Comparison of ENCODE assay signal across 8 cellular contexts in the genomic region with DNA sequence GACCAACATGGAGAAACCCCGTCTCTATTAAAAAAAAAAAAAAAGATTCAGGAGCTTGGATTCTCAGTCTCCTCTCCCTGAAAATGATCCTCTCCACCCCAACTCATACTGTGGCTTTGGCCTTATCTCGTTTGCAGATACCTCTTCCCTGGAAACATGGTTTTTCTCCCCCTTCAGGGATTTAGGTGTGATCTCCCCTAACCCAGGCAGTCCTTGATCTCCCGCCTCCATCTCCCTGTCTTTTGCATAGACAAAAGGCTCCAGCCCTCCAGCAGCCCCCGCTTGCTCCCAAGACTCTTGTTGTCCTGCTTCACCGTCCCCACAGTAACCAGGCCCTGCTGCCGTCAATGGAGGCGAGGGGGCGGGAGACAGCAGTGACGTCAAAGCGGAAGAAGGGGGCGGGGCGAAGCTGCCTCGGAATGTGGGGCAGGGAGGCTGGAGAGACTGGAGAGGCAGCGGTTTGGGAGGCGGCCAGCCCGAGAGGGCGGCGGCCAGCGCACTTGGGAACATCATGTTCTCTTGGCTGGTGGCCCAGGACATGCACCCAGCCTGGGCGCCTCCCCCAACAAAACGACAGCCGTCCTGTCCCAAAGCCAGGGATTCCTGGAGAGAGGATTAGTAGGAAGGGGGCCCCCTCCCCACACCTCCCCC. TPM values are rescaled to one million over a fixed set of nuclear protein-coding genes. Genes with fewer than 3 reads are reported as not detected.
A peak's percentile ranks its signal among the peaks of the same experiment; 100 is the strongest.
DNase-seq lines count a peak whose midpoint lies in the region; ATAC-seq, FAIRE-seq and TF ChIP-seq lines count a peak whose summit lies in the region.

No MANE protein-coding gene starts in this region.

- H3K4me3 ChIP-seq in endodermal cell (ENCODE audit: low read length): peak overlapping the region; percentile 97
- peak overlapping the region in 1 of 2 experiments; percentile 92 for H3K4me3 ChIP-seq in mesenchymal stem cell (ENCODE audit: insufficient read depth in 1 of 2, low read depth in 1 of 2, low read length in 2 of 2)

- peak overlapping the region; percentile 61 to 71 for H2BK12ac ChIP-seq in mesenchymal stem cell (ENCODE audit: low read length in 2 of 2)

- H3K4ac ChIP-seq in mesenchymal stem cell (ENCODE audit: low read depth in 1 of 2, low read length in 2 of 2): peak overlapping the region in 1 of 2 experiments; percentile 21

- peaks cover 30% of the 10 kb centered on the region for H3K79me1 ChIP-seq in mesenchymal stem cell (replicated peaks; ENCODE audit: low read length, poor library complexity, severe bottlenecking)

- TF ChIP-seq CTCF in endodermal cell (conservative IDR thresholded peaks at IDR 0.05): no peak

- H3K36me3 Mint-ChIP-seq in endodermal cell (ENCODE audit: low read depth): peaks cover 8% of the 10 kb centered on the region

- H3K23ac ChIP-seq in mesenchymal stem cell (ENCODE audit: low read length in 2 of 2): no peak overlapping the region

- DNase-seq in 8988T (peak; percentile 78), GM19239 (ENCODE audit: insufficient read length, low spot score) (no peak), NOMO-1 treated with dmso at 0.1 percent for 144 hours (lab: John Stamatoyannopoulos, UW; ENCODE audit: unreplicated experiment) (peak; percentile 40), activated T-cell treated with anti-CD3 and anti-CD28 coated beads for 1 hour (ENCODE audit: low read depth) (peak; percentile 82), endodermal cell (peak; percentile 100), mesenchymal stem cell (peak; percentile 99)
- peak; percentile 77 to 91 (median 82) for DNase-seq in stimulated activated CD4-positive, alpha-beta T cell treated with anti-CD3 and anti-CD28 coated beads, TNF-alpha, amount 100 ng/mL, for 24 hours (ENCODE audit: low read depth in 3 of 3)

- peak overlapping the region; percentile 78 for H2BK5ac ChIP-seq in mesenchymal stem cell (ENCODE audit: low read depth, low read length, poor library complexity, severe bottlenecking)

- H3K9ac ChIP-seq in endodermal cell (ENCODE audit: extremely low read depth, low read length, poor library complexity, severe bottlenecking): peak overlapping the region; percentile 93
- H3K9ac ChIP-seq in mesenchymal stem cell (ENCODE audit: low read length): peak overlapping the region; percentile 98

- FAIRE-seq in GM19239 (lab: Jason Lieb, UNC): peak; percentile 92

- H4K91ac ChIP-seq in mesenchymal stem cell (ENCODE audit: low read length): no peak overlapping the region

- peak overlapping the region; percentile 80 for H3K4me2 ChIP-seq in mesenchymal stem cell (ENCODE audit: low read length, poor library complexity, severe bottlenecking)

- peaks cover 20% of the 10 kb centered on the region for H3K36me3 ChIP-seq in endodermal cell (ENCODE audit: control insufficient read depth, insufficient read depth, low read length)
- peaks cover 12 to 24% of the 10 kb centered on the region in 2 experiments for H3K36me3 ChIP-seq in mesenchymal stem cell (ENCODE audit: control insufficient read depth in 1 of 2, insufficient read depth in 2 of 2, low read depth in 1 of 2, low read length in 2 of 2)

- H2BK15ac ChIP-seq in mesenchymal stem cell (ENCODE audit: low read depth, poor library complexity, severe bottlenecking): peak overlapping the region; percentile 73

- 7 to 36% methylated on average over 5 to 22 of the region's 22 CpGs for WGBS in endodermal cell (ENCODE audit: insufficient coverage in 1 of 2, insufficient read length in 1 of 2), 2 experiments
- WGBS in mesenchymal stem cell: 2% methylated on average over 19 of the region's 22 CpGs

- H3K27ac Mint-ChIP-seq in endodermal cell: no peak overlapping the region

- no peak overlapping the region for H3K4me3 Mint-ChIP-seq in endodermal cell

- H2BK120ac ChIP-seq in mesenchymal stem cell (ENCODE audit: low read depth, low read length): peak overlapping the region; percentile 65

- no peak for ATAC-seq in GM21528 (IDR thresholded peaks at IDR 0.05; ENCODE audit: low FRiP score, unreplicated experiment)

- peak overlapping the region; percentile 10 for H2AK5ac ChIP-seq in mesenchymal stem cell (ENCODE audit: low read length, severe bottlenecking)

- no peak overlapping the region for H2AFZ ChIP-seq in mesenchymal stem cell (ENCODE audit: low read depth, low read length)

- no peaks in the 10 kb centered on the region for H3K9me3 ChIP-seq in endodermal cell (ENCODE audit: control insufficient read depth, low read length)
- H3K9me3 ChIP-seq in mesenchymal stem cell (ENCODE audit: control insufficient read depth, low read length): no peaks in the 10 kb centered on the region

- H3K4me1 ChIP-seq in endodermal cell (ENCODE audit: control insufficient read depth, insufficient read depth, low read length) (peaks cover 6% of the 10 kb centered on the region), mesenchymal stem cell (ENCODE audit: control insufficient read depth, insufficient read depth, low read depth, low read length) (peaks cover 44% of the 10 kb centered on the region)

- peaks cover 11% of the 10 kb centered on the region for H3K4me1 Mint-ChIP-seq in endodermal cell

- H4K8ac ChIP-seq in mesenchymal stem cell (ENCODE audit: low read length): peak overlapping the region; percentile 74

- no peaks in the 10 kb centered on the region for H3K9me3 Mint-ChIP-seq in endodermal cell

- H3K27me3 ChIP-seq in endodermal cell (ENCODE audit: control insufficient read depth, insufficient read depth, low read length, poor library complexity, severe bottlenecking) (no peaks in the 10 kb centered on the region), mesenchymal stem cell (ENCODE audit: control insufficient read depth in 1 of 2, insufficient read depth in 1 of 2, low read length in 2 of 2) (no peaks in the 10 kb centered on the region)

- H3K27ac ChIP-seq in endodermal cell (ENCODE audit: low read depth, low read length): peak overlapping the region; percentile 92
- H3K27ac ChIP-seq in mesenchymal stem cell (ENCODE audit: low read length, poor library complexity, severe bottlenecking): peak overlapping the region; percentile 89

- H3K27me3 Mint-ChIP-seq in endodermal cell (ENCODE audit: insufficient read depth): no peaks in the 10 kb centered on the region

- H3K14ac ChIP-seq in mesenchymal stem cell (ENCODE audit: low read length in 2 of 2): no peak overlapping the region

- peak overlapping the region; percentile 77 to 92 for H3K18ac ChIP-seq in mesenchymal stem cell (ENCODE audit: low read depth in 1 of 2, low read length in 2 of 2)

RNA-seq across cellular contexts. Expression of a gene that starts 1.9 kb away (rescaled TPM):
- total RNA-seq in endodermal cell: 10 to 100 TPM; 38.3 to 53.7 TPM
- 24.2 TPM for polyA plus RNA-seq in endodermal cell (2013, experiment 1 of 2)
- 19.0 TPM for polyA plus RNA-seq in endodermal cell (2013, experiment 2 of 2)
- 34.9 TPM for polyA plus RNA-seq in mesenchymal stem cell (2013, experiment 1 of 2)
- polyA plus RNA-seq in mesenchymal stem cell (2013, experiment 2 of 2): 25.8 TPM

RNA-seq across cellular contexts. Expression of a gene that starts 8.7 kb away (rescaled TPM):
- 10 to 100 TPM; 32.1 to 32.2 TPM for total RNA-seq in endodermal cell
- polyA plus RNA-seq in endodermal cell (2013, experiment 1 of 2): 57.3 TPM
- polyA plus RNA-seq in endodermal cell (2013, experiment 2 of 2): 46.3 TPM
- polyA plus RNA-seq in mesenchymal stem cell (2013, experiment 1 of 2): 48.0 TPM
- polyA plus RNA-seq in mesenchymal stem cell (2013, experiment 2 of 2): 47.4 TPM

RNA-seq across cellular contexts. Expression of a gene that starts 22.1 kb away (rescaled TPM):
- 10 to 100 TPM; 26.2 to 27.7 TPM for total RNA-seq in endodermal cell
- 79.3 TPM for polyA plus RNA-seq in endodermal cell (2013, experiment 1 of 2)
- 69.1 TPM for polyA plus RNA-seq in endodermal cell (2013, experiment 2 of 2)
- polyA plus RNA-seq in mesenchymal stem cell (2013, experiment 1 of 2): 9.0 TPM
- 9.7 TPM for polyA plus RNA-seq in mesenchymal stem cell (2013, experiment 2 of 2)

RNA-seq across cellular contexts. Expression of a gene that starts 30.2 kb away (rescaled TPM):
- 1 to 10 TPM in 1 of 2 donors, under 1 TPM in 1; 0.40 to 2.2 TPM for total RNA-seq in endodermal cell
- 0.89 TPM for polyA plus RNA-seq in endodermal cell (2013, experiment 1 of 2)
- 0.87 TPM for polyA plus RNA-seq in endodermal cell (2013, experiment 2 of 2)
- polyA plus RNA-seq in mesenchymal stem cell (2013, experiment 1 of 2): 1.5 TPM
- 1.4 TPM for polyA plus RNA-seq in mesenchymal stem cell (2013, experiment 2 of 2)

RNA-seq across cellular contexts. Expression of a gene that starts 35.8 kb away (rescaled TPM):
- total RNA-seq in endodermal cell: under 1 TPM; 0.13 to 0.49 TPM
- not detected for polyA plus RNA-seq in endodermal cell (2013, experiment 1 of 2)
- polyA plus RNA-seq in endodermal cell (2013, experiment 2 of 2): not detected
- polyA plus RNA-seq in mesenchymal stem cell (2013, experiment 1 of 2): 0.01 TPM
- not detected for polyA plus RNA-seq in mesenchymal stem cell (2013, experiment 2 of 2)
